15 cellular contexts compared by ENCODE assay signal in the genomic region with DNA sequence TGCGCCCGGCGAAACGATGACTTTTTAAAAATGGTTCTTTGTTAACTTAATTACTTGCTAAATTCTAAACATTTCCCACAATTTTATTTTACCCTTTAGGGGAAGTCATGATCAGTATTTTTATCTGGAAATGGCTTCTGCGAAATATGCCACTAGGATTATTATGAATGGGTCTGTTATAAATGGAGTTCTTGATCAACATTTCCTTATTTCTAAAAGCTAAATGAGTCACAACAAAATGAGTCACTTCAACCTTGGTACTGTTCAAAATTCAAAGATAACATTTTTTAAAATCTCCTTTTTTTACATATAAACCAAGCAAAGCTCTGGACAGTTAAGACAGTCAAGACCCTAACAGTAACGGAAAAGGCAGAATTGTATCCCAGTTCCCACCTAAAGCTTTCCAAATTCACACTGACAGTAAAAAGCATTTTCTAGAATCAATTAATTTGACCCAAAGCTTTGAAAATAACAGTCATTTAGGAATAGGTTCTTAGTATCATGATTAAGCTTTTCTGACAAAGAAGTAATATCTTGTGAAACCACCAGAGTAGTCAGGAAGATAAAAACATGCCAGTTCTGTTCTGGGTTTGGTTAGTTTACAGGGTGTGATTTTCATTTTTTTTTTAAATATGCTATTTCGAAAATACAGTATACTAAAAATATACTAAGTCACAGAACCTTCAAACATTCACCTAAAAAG.
DNase-seq lines count a peak whose midpoint lies in the region; ATAC-seq, FAIRE-seq and TF ChIP-seq lines count a peak whose summit lies in the region.
"Had no signal": no experiment of that assay in that cellular context is flagged by ENCODE, and none has a peak within 500 bp of the region (broad histone marks: within the 10 kb centered on the region; RNA-seq: fewer than 3 reads in every experiment).

No MANE protein-coding gene starts in this region.

- H3K27me3 ChIP-seq in GM23248 (replicated peaks; ENCODE audit: insufficient read depth) = no peaks in the 10 kb centered on the region
- H3K27me3 ChIP-seq in endothelial cell of umbilical vein (ENCODE audit: control insufficient read depth in 2 of 2, insufficient read depth in 2 of 2, low read length in 2 of 2) = no peaks in the 10 kb centered on the region
- no peaks in the 10 kb centered on the region for H3K27me3 ChIP-seq in smooth muscle cell (ENCODE audit: low read depth)

- no peaks in the 10 kb centered on the region for H3K9me1 ChIP-seq in endothelial cell of umbilical vein (replicated peaks; ENCODE audit: control insufficient read depth, extremely low read depth, insufficient read depth, low read length)

- H3K9me3 ChIP-seq in GM23248 (ENCODE audit: low read depth) = no peaks in the 10 kb centered on the region
- no peaks in the 10 kb centered on the region for H3K9me3 ChIP-seq in endothelial cell of umbilical vein (replicated peaks; ENCODE audit: control insufficient read depth, insufficient read depth, low read length)
- no peaks in the 10 kb centered on the region for H3K9me3 ChIP-seq in smooth muscle cell (replicated peaks; ENCODE audit: low read depth)

- dilution Hi-C loops in endothelial cell of umbilical vein (cut with MboI; ENCODE audit: extremely low pct_ligation_motif_present, low sequenced_read_pairs) = no loop called here

- no peaks in the 10 kb centered on the region for H3K9me2 ChIP-seq in GM23248 (ENCODE audit: insufficient read depth)

- peak; percentile 26 for FAIRE-seq in endothelial cell of umbilical vein (lab: Jason Lieb, UNC)

- peak overlapping the region; percentile 67 for H3K27ac ChIP-seq in GM23248
- H3K27ac ChIP-seq in endothelial cell of umbilical vein (ENCODE audit: insufficient read depth, low read depth, low read length) = peak overlapping the region; percentile 71
- peak overlapping the region; percentile 46 for H3K27ac ChIP-seq in smooth muscle cell (ENCODE audit: low read depth)

- H4K20me1 ChIP-seq in GM23248 (ENCODE audit: insufficient read depth) = no peaks in the 10 kb centered on the region
- H4K20me1 ChIP-seq in endothelial cell of umbilical vein (replicated peaks; ENCODE audit: control insufficient read depth, extremely low read depth, insufficient read depth, low read length) = no peaks in the 10 kb centered on the region
- H4K20me1 ChIP-seq in smooth muscle cell (ENCODE audit: low read depth) = peaks cover 10% of the 10 kb centered on the region

- H3K9ac ChIP-seq in GM23248 = peak overlapping the region; percentile 42
- peak overlapping the region; percentile 50 for H3K9ac ChIP-seq in endothelial cell of umbilical vein (replicated peaks; ENCODE audit: extremely low read depth, insufficient read depth, low read length)
- peak overlapping the region; percentile 15 for H3K9ac ChIP-seq in smooth muscle cell (ENCODE audit: low read depth)

- H3K79me2 ChIP-seq in GM23248 (ENCODE audit: insufficient read depth) = peaks cover 45% of the 10 kb centered on the region
- H3K79me2 ChIP-seq in endothelial cell of umbilical vein (ENCODE audit: control insufficient read depth, insufficient read depth, low read length) = peaks cover 19% of the 10 kb centered on the region
- H3K79me2 ChIP-seq in smooth muscle cell (ENCODE audit: low read depth) = peaks cover 53% of the 10 kb centered on the region

- H3K36me3 ChIP-seq in GM23248 (ENCODE audit: low read depth) (no peaks in the 10 kb centered on the region), endothelial cell of umbilical vein (ENCODE audit: control insufficient read depth in 2 of 2, extremely low read depth in 1 of 2, insufficient read depth in 2 of 2, low read length in 2 of 2) (peaks cover 0 to 5% of the 10 kb centered on the region in 2 experiments), smooth muscle cell (ENCODE audit: low read depth) (no peaks in the 10 kb centered on the region)

- H3F3A ChIP-seq in GM23248 (ENCODE audit: insufficient read depth) = peaks cover 24% of the 10 kb centered on the region
- H3F3A ChIP-seq in smooth muscle cell (ENCODE audit: low read depth) = peaks cover 9% of the 10 kb centered on the region

- no peak overlapping the region for H3K4me3 ChIP-seq in GM23248
- H3K4me3 ChIP-seq in endothelial cell of umbilical vein (replicated peaks in 1 of 3; ENCODE audit: insufficient read depth in 1 of 3, low read depth in 1 of 3, low read length in 3 of 3) = no peak overlapping the region
- H3K4me3 ChIP-seq in smooth muscle cell = no peak overlapping the region

- ATAC-seq in GM19324 (IDR thresholded peaks at IDR 0.05; ENCODE audit: low FRiP score, unreplicated experiment) = no peak
- ATAC-seq: left colon had no signal

- H3K4me1 ChIP-seq in GM23248 (ENCODE audit: insufficient read depth) (peaks cover 20% of the 10 kb centered on the region), endothelial cell of umbilical vein (ENCODE audit: control insufficient read depth, extremely low read depth, insufficient read depth, low read length) (peaks cover 39% of the 10 kb centered on the region), smooth muscle cell (ENCODE audit: low read depth) (peaks cover 15% of the 10 kb centered on the region)

- no peak for TF ChIP-seq POLR2A in endothelial cell of umbilical vein (IDR thresholded peaks at IDR 0.05; ENCODE audit: low read depth, low read length)

- POLR2A ChIA-PET in endothelial cell of umbilical vein (lab: Charles Lee) = no interaction called here

- BruUV-seq in endothelial cell of umbilical vein (replicated peaks; lab: Mats Ljungman, UMichigan) = TSS peak; percentile 58

- peak; percentile 68 for DNase-seq in GM23248
- DNase-seq in RPMI7951 (ENCODE audit: low read depth) = peak; percentile 66
- peak; percentile 74 for DNase-seq in endothelial cell of umbilical vein (ENCODE audit: low read depth, low spot score)
- DNase-seq in smooth muscle cell (lab: John Stamatoyannopoulos, UW; ENCODE audit: unreplicated experiment) = no peak
- DNase-seq in OCI-M2 (lab: John Stamatoyannopoulos, UW; ENCODE audit: unreplicated experiment) = no peak
- DNase-seq in NCI-H345 treated with DMSO at 0.1 percent for 48 hours (lab: John Stamatoyannopoulos, UW; ENCODE audit: unreplicated experiment) = no peak
- no peak for DNase-seq in medulla oblongata (ENCODE audit: extremely low spot score)
- DNase-seq: activated CD4-positive, alpha-beta T cell treated with anti-CD3 and anti-CD28 coated beads, Interleukin-2, amount 10 ng/mL, durations not matched to agents 24 days and 14 days; activated gamma-delta T cell treated with Interleukin-2 at 50 U/mL for 16 hours; glutamatergic neuron; left colon; NCI-H524 treated with DMSO at 0.1 percent for 48 hours; nucleus accumbens; stimulated activated CD4-positive, alpha-beta T cell treated with anti-CD3 and anti-CD28 coated beads, Interleukin-4, amount 100 ng/mL, for 4 hours had no signal

- intact Hi-C loops in endothelial cell of umbilical vein (cut with micrococcal nuclease) = loop anchor here (1.0 kb wide), 1 partner anchor 24 kb away; no protein-coding TSS in a partner anchor

- H3K4me2 ChIP-seq in GM23248 (ENCODE audit: unreplicated experiment) (peak overlapping the region; percentile 50), endothelial cell of umbilical vein (ENCODE audit: insufficient read depth, low read length) (peak overlapping the region; percentile 86), smooth muscle cell (peak overlapping the region; percentile 13)

- CTCF ChIA-PET in endothelial cell of umbilical vein (lab: Charles Lee) = interaction anchor here (0.8 to 1.7 kb wide), 13 partner anchors 9 to 81 kb away, joined by 3 to 8 read pairs (median 4); no protein-coding TSS in a partner anchor

- in situ Hi-C loops in GM23248 (cut with MboI) = no loop called here

- WGBS in GM23248 (ENCODE audit: low coverage in 1 of 2, low lambda C conversion rate in 2 of 2, missing lambda C conversion rate in 2 of 2), 2 experiments = 66 to 68% methylated on average over 7 of the region's 7 CpGs
- 86% methylated on average over 7 of the region's 7 CpGs for WGBS in smooth muscle cell (ENCODE audit: low lambda C conversion rate)

- TF ChIP-seq CTCF in endothelial cell of umbilical vein (IDR thresholded peaks at IDR 0.05; ENCODE audit: extremely low read depth in 1 of 2, insufficient read depth in 1 of 2, low read depth in 1 of 2, low read length in 2 of 2) (no peak), smooth muscle cell (IDR thresholded peaks at IDR 0.05; ENCODE audit: borderline replicate concordance, insufficient read depth, poor library complexity, severe bottlenecking) (no peak)

- H2AFZ ChIP-seq in GM23248 = no peak overlapping the region
- no peak overlapping the region for H2AFZ ChIP-seq in endothelial cell of umbilical vein (ENCODE audit: low read depth, low read length)
- H2AFZ ChIP-seq in smooth muscle cell (ENCODE audit: low read depth) = no peak overlapping the region

TF ChIP-seq in endothelial cell of umbilical vein, 7 proteins besides CTCF, POLR2A, EP300 and RAD21:
- TF ChIP-seq POLR2AphosphoS5 (IDR thresholded peaks at IDR 0.05; ENCODE audit: insufficient read depth, low read depth, low read length) (no peak), FOS (IDR thresholded peaks at IDR 0.05; ENCODE audit: borderline replicate concordance, insufficient read depth, low read length) (peak; percentile 94), GATA2 (IDR thresholded peaks at IDR 0.05; ENCODE audit: insufficient read depth, insufficient read length, low read depth, low read length) (no peak), JUN (IDR thresholded peaks at IDR 0.05; ENCODE audit: borderline replicate concordance, insufficient read depth, insufficient read length, low read depth) (peak; percentile 67), EZH2 (IDR thresholded peaks at IDR 0.05; ENCODE audit: borderline replicate concordance, low read depth, low read length, severe bottlenecking) (no peak)

Comparison
In these comparisons a context has a peak if more than half of its experiments do, and no peak if none do; other contexts are left out.
1. DNase-seq: peak in GM23248 (single experiment), RPMI7951 (single experiment) and endothelial cell of umbilical vein (single experiment); none in smooth muscle cell (single experiment), OCI-M2 (single experiment), NCI-H345 treated with DMSO at 0.1 percent for 48 hours (single experiment) and medulla oblongata (single experiment).
2. H3K4me2 ChIP-seq: peak in every context shown above with its lines; median percentile 86 in endothelial cell of umbilical vein; 50 in GM23248; 13 in smooth muscle cell.
3. Peak in every context shown above with its lines, with median percentiles within 50 percentile points of each other: H3K27ac ChIP-seq and H3K9ac ChIP-seq.